In the genomic region with DNA sequence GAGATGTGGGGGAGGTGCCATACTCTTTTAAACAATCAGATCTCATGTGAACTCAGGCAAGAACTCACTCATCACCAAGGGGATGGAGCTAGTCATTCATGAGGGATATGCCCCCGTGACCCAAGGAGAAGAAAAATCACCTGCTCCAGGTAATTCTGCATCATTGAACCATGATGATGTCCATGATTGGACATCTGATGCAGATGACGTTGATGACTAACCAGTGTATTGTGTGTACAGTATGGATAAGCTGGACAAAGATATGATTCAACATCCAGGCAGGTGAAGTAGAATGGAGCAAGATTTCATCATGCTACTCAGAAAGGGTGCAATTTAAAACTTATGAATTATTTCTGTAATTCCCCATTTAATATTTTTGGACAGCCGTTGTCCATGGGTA, we compare ENCODE assay signal across 20 cellular contexts.
"Had no signal": no experiment of that assay in that cellular context is flagged by ENCODE, and none has a peak within 500 bp of the region (broad histone marks: within the 10 kb centered on the region; RNA-seq: fewer than 3 reads in every experiment).

No MANE protein-coding gene starts in this region.

- H3K36me3 ChIP-seq: cardiac muscle cell, prostate gland, upper lobe of right lung had no signal

- DNase-seq: activated B cell treated with CpG ODN at 0.5 μM for 24 hours; activated CD4-positive, alpha-beta T cell treated with anti-CD3 and anti-CD28 coated beads for 4 hours; activated CD4-positive, alpha-beta T cell treated with anti-CD3 and anti-CD28 coated beads, Interleukin-2, amount 50 U/mL, for 48 hours; activated CD8-positive, alpha-beta memory T cell treated with anti-CD3 and anti-CD28 coated beads, Interleukin-2, amount 50 U/mL, for 48 hours; activated naive CD4-positive, alpha-beta T cell treated with Interleukin-2 at 50 U/mL for 16 hours; activated naive CD8-positive, alpha-beta T cell treated with anti-CD3 and anti-CD28 coated beads for 36 hours; activated T-cell treated with anti-CD3 and anti-CD28 coated beads, Interleukin-2, amount 50 U/mL, for 4 hours; erythroblast; foreskin melanocyte; kidney; left ventricle myocardium superior; midbrain; natural killer cell; stimulated activated CD4-positive, alpha-beta T cell treated with anti-CD3 and anti-CD28 coated beads, Interleukin-4, amount 100 ng/mL, for 24 hours; stimulated activated naive CD8-positive, alpha-beta T cell treated with anti-CD3 and anti-CD28 coated beads, Interleukin-15, Interleukin-2, amounts not matched to agents 100 U/mL and 50 U/mL, for 24 hours; upper lobe of right lung had no signal

- H3K27ac ChIP-seq: cardiac muscle cell, prostate gland, upper lobe of right lung had no signal

- H3K4me1 ChIP-seq: prostate gland, upper lobe of right lung had no signal

- H3K4me3 ChIP-seq: cardiac muscle cell, prostate gland, upper lobe of right lung had no signal

- H3K27me3 ChIP-seq: cardiac muscle cell, upper lobe of right lung had no signal

- H3K4me3 Mint-ChIP-seq: activated B cell treated with CpG ODN at 0.5 μM for 24 hours; activated naive CD8-positive, alpha-beta T cell treated with anti-CD3 and anti-CD28 coated beads for 36 hours; activated T-cell treated with anti-CD3 and anti-CD28 coated beads, Interleukin-2, amount 50 U/mL, for 4 hours; natural killer cell; T-helper 1 cell treated with Interleukin-12 subunit alpha and Interleukin-12 subunit beta and Interleukin-4 antibody, amounts not matched to agents 30 μg/mL and 1 μg/mL, for 36 hours had no signal

- H3K36me3 Mint-ChIP-seq: activated naive CD8-positive, alpha-beta T cell treated with anti-CD3 and anti-CD28 coated beads for 36 hours; natural killer cell had no signal

- ATAC-seq: activated T-cell treated with anti-CD3 and anti-CD28 coated beads, Interleukin-2, amount 50 U/mL, for 4 hours; left ventricle myocardium superior; natural killer cell; stimulated activated naive CD8-positive, alpha-beta T cell treated with anti-CD3 and anti-CD28 coated beads, Interleukin-15, Interleukin-2, amounts not matched to agents 100 U/mL and 50 U/mL, for 24 hours; upper lobe of right lung had no signal

- H3K9me3 Mint-ChIP-seq: activated B cell treated with CpG ODN at 0.5 μM for 24 hours; activated naive CD8-positive, alpha-beta T cell treated with anti-CD3 and anti-CD28 coated beads for 36 hours; activated T-cell treated with anti-CD3 and anti-CD28 coated beads, Interleukin-2, amount 50 U/mL, for 4 hours; T-helper 1 cell treated with Interleukin-12 subunit alpha and Interleukin-12 subunit beta and Interleukin-4 antibody, amounts not matched to agents 30 μg/mL and 1 μg/mL, for 36 hours had no signal

- H3K27ac Mint-ChIP-seq: activated B cell treated with CpG ODN at 0.5 μM for 24 hours; activated naive CD8-positive, alpha-beta T cell treated with anti-CD3 and anti-CD28 coated beads for 36 hours; natural killer cell; T-helper 1 cell treated with Interleukin-12 subunit alpha and Interleukin-12 subunit beta and Interleukin-4 antibody, amounts not matched to agents 30 μg/mL and 1 μg/mL, for 36 hours had no signal

- H3K27me3 Mint-ChIP-seq: activated B cell treated with CpG ODN at 0.5 μM for 24 hours; activated naive CD8-positive, alpha-beta T cell treated with anti-CD3 and anti-CD28 coated beads for 36 hours had no signal

- H3K4me1 Mint-ChIP-seq: activated B cell treated with CpG ODN at 0.5 μM for 24 hours; activated naive CD8-positive, alpha-beta T cell treated with anti-CD3 and anti-CD28 coated beads for 36 hours; natural killer cell had no signal

- FAIRE-seq: astrocyte, kidney had no signal
